ENCODE assay signal across 1 cellular context in genomic region chr3:88149516-88150362, GRCh38.
TF ChIP-seq lines count a peak whose summit lies in the region.

Gene C3orf38 (plus strand): TSS chr3:88149959. CDS start chr3:88150053, 94 bp downstream.

TF ChIP-seq in HEK293, 187 proteins besides CTCF, POLR2A, EP300 and RAD21 (continued from another document and continues in another):
- TF ChIP-seq PRDM2 (tag by site-specific recombination; IDR thresholded peaks at IDR 0.05; ENCODE audit: borderline replicate concordance) (no peak), ZSCAN18 (tag by site-specific recombination; IDR thresholded peaks at IDR 0.05) (no peak), ZNF530 (tag by site-specific recombination; IDR thresholded peaks at IDR 0.05; ENCODE audit: low read depth) (no peak), ZNF488 (tag by site-specific recombination; IDR thresholded peaks at IDR 0.05) (no peak), ZNF114 (tag by site-specific recombination; IDR thresholded peaks at IDR 0.05) (no peak), ZNF266 (tag by site-specific recombination; IDR thresholded peaks at IDR 0.05; ENCODE audit: low read depth) (no peak), KLF10 (tag by site-specific recombination; IDR thresholded peaks at IDR 0.05) (peak; percentile 55; the same call in 1 of the 2 replicates), ZSCAN30 (tag by site-specific recombination; IDR thresholded peaks at IDR 0.05) (peak; percentile 80; the same call in 1 of the 2 replicates), HOXD13 (CRISPR knock-in tag; IDR thresholded peaks at IDR 0.05; ENCODE audit: borderline replicate concordance) (no peak), ZBTB6 (tag by site-specific recombination; IDR thresholded peaks at IDR 0.05) (no peak), KLF17 (tag by site-specific recombination; IDR thresholded peaks at IDR 0.05) (0 out of 2 replicates have a peak, but pooled peaks have one; percentile 67), ZFP3 (tag by site-specific recombination; IDR thresholded peaks at IDR 0.05; ENCODE audit: low read depth) (no peak), ZFP41 (tag by site-specific recombination; IDR thresholded peaks at IDR 0.05; ENCODE audit: borderline replicate concordance) (no peak), ZNF19 (tag by site-specific recombination; IDR thresholded peaks at IDR 0.05; ENCODE audit: low read depth) (no peak), ZNF132 (tag by site-specific recombination; IDR thresholded peaks at IDR 0.05; ENCODE audit: borderline replicate concordance) (no peak), ZNF274 (IDR thresholded peaks at IDR 0.05; ENCODE audit: low read length) (no peak), ZNF274 (tag by site-specific recombination; IDR thresholded peaks at IDR 0.05; ENCODE audit: borderline replicate concordance) (no peak), ZIC2 (tag by site-specific recombination; IDR thresholded peaks at IDR 0.05) (no peak), PRDM1 (tag by site-specific recombination; IDR thresholded peaks at IDR 0.05) (no peak), RBAK (tag by site-specific recombination; IDR thresholded peaks at IDR 0.05) (no peak), ZNF112 (tag by site-specific recombination; IDR thresholded peaks at IDR 0.05) (no peak), ZNF629 (tag by site-specific recombination; IDR thresholded peaks at IDR 0.05) (peak; percentile 71), ZNF248 (tag by site-specific recombination; IDR thresholded peaks at IDR 0.05) (no peak), ZNF76 (tag by site-specific recombination; IDR thresholded peaks at IDR 0.05; ENCODE audit: borderline replicate concordance, low read depth) (peak; percentile 89), SP7 (tag by site-specific recombination; IDR thresholded peaks at IDR 0.05) (peak; percentile 80), ZNF335 (tag by site-specific recombination; conservative IDR thresholded peaks at IDR 0.05) (peak; percentile 82), SCRT1 (tag by site-specific recombination; IDR thresholded peaks at IDR 0.05; ENCODE audit: borderline replicate concordance) (no peak), ZNF416 (tag by site-specific recombination; IDR thresholded peaks at IDR 0.05) (no peak), PRDM6 (tag by site-specific recombination; IDR thresholded peaks at IDR 0.05) (no peak), ZNF223 (tag by site-specific recombination; IDR thresholded peaks at IDR 0.05) (no peak), ZNF426 (tag by site-specific recombination; IDR thresholded peaks at IDR 0.05) (no peak), ZNF792 (tag by site-specific recombination; IDR thresholded peaks at IDR 0.05) (no peak), ZNF138 (tag by site-specific recombination; IDR thresholded peaks at IDR 0.05; ENCODE audit: borderline replicate concordance) (no peak), OVOL3 (tag by site-specific recombination; IDR thresholded peaks at IDR 0.05) (no peak), KLF8 (tag by site-specific recombination; IDR thresholded peaks at IDR 0.05) (peak; percentile 82), SALL2 (tag by site-specific recombination; IDR thresholded peaks at IDR 0.05; ENCODE audit: borderline replicate concordance) (no peak), GLI2 (tag by site-specific recombination; IDR thresholded peaks at IDR 0.05; ENCODE audit: borderline replicate concordance, low read depth) (no peak), ZNF394 (tag by site-specific recombination; IDR thresholded peaks at IDR 0.05; ENCODE audit: borderline replicate concordance) (no peak), ZNF121 (tag by site-specific recombination; IDR thresholded peaks at IDR 0.05) (no peak), ZNF654 (tag by site-specific recombination; IDR thresholded peaks at IDR 0.05; ENCODE audit: low read depth) (no peak; the same call in 1 of the 2 replicates)
- TF ChIP-seq, protein P1, sequence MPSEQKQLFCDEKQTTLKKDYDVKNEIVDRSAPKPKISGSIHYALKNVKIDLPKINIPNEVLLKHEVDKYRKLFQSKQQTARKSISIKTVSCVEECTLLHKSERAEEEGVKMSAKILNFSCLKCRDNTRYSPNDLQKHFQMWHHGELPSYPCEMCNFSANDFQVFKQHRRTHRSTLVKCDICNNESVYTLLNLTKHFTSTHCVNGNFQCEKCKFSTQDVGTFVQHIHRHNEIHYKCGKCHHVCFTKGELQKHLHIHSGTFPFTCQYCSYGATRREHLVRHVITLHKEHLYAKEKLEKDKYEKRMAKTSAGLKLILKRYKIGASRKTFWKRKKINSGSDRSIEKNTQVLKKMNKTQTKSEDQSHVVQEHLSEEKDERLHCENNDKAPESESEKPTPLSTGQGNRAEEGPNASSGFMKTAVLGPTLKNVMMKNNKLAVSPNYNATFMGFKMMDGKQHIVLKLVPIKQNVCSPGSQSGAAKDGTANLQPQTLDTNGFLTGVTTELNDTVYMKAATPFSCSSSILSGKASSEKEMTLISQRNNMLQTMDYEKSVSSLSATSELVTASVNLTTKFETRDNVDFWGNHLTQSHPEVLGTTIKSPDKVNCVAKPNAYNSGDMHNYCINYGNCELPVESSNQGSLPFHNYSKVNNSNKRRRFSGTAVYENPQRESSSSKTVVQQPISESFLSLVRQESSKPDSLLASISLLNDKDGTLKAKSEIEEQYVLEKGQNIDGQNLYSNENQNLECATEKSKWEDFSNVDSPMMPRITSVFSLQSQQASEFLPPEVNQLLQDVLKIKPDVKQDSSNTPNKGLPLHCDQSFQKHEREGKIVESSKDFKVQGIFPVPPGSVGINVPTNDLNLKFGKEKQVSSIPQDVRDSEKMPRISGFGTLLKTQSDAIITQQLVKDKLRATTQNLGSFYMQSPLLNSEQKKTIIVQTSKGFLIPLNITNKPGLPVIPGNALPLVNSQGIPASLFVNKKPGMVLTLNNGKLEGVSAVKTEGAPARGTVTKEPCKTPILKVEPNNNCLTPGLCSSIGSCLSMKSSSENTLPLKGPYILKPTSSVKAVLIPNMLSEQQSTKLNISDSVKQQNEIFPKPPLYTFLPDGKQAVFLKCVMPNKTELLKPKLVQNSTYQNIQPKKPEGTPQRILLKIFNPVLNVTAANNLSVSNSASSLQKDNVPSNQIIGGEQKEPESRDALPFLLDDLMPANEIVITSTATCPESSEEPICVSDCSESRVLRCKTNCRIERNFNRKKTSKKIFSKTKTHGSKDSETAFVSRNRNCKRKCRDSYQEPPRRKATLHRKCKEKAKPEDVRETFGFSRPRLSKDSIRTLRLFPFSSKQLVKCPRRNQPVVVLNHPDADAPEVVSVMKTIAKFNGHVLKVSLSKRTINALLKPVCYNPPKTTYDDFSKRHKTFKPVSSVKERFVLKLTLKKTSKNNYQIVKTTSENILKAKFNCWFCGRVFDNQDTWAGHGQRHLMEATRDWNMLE (tag by site-specific recombination; conservative IDR thresholded peaks at IDR 0.05; ENCODE audit: low read depth): peak; percentile 88
- TF ChIP-seq, protein P2, sequence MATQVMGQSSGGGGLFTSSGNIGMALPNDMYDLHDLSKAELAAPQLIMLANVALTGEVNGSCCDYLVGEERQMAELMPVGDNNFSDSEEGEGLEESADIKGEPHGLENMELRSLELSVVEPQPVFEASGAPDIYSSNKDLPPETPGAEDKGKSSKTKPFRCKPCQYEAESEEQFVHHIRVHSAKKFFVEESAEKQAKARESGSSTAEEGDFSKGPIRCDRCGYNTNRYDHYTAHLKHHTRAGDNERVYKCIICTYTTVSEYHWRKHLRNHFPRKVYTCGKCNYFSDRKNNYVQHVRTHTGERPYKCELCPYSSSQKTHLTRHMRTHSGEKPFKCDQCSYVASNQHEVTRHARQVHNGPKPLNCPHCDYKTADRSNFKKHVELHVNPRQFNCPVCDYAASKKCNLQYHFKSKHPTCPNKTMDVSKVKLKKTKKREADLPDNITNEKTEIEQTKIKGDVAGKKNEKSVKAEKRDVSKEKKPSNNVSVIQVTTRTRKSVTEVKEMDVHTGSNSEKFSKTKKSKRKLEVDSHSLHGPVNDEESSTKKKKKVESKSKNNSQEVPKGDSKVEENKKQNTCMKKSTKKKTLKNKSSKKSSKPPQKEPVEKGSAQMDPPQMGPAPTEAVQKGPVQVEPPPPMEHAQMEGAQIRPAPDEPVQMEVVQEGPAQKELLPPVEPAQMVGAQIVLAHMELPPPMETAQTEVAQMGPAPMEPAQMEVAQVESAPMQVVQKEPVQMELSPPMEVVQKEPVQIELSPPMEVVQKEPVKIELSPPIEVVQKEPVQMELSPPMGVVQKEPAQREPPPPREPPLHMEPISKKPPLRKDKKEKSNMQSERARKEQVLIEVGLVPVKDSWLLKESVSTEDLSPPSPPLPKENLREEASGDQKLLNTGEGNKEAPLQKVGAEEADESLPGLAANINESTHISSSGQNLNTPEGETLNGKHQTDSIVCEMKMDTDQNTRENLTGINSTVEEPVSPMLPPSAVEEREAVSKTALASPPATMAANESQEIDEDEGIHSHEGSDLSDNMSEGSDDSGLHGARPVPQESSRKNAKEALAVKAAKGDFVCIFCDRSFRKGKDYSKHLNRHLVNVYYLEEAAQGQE (tag by site-specific recombination; IDR thresholded peaks at IDR 0.05): no peak; the same call in none of the 2 replicates
